8 cellular contexts compared by ENCODE assay signal in genomic region chr2:100416939-100417744, GRCh38. TPM values are rescaled to one million over a fixed set of nuclear protein-coding genes. Genes with fewer than 3 reads are reported as not detected.
DNase-seq lines count a peak whose midpoint lies in the region; ATAC-seq and TF ChIP-seq lines count a peak whose summit lies in the region.

A gene with protein sequence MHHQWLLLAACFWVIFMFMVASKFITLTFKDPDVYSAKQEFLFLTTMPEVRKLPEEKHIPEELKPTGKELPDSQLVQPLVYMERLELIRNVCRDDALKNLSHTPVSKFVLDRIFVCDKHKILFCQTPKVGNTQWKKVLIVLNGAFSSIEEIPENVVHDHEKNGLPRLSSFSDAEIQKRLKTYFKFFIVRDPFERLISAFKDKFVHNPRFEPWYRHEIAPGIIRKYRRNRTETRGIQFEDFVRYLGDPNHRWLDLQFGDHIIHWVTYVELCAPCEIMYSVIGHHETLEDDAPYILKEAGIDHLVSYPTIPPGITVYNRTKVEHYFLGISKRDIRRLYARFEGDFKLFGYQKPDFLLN (minus strand): TSS chr2:100417668. CDS start chr2:100406675, 10,993 bp downstream.

- peaks cover 18% of the 10 kb centered on the region for H3K4me1 Mint-ChIP-seq in T-helper 2 cell treated with Interferon-gamma antibody and Interleukin-4, amounts not matched to agents 5 μg/mL and 100 μg/mL, for 36 hours (ENCODE audit: low read depth)

- H3K27me3 Mint-ChIP-seq in T-helper 2 cell treated with Interferon-gamma antibody and Interleukin-4, amounts not matched to agents 5 μg/mL and 100 μg/mL, for 36 hours (ENCODE audit: low read depth) = peaks cover 11% of the 10 kb centered on the region

- H3K27me3 ChIP-seq in sigmoid colon = no peaks in the 10 kb centered on the region

- 0 to 1% methylated on average over 92 of the region's 92 CpGs for WGBS in sigmoid colon, 2 donors

- peak within 1 kb of the TSS; percentile 66 to 78 (median 75) for H3K4me3 ChIP-seq in sigmoid colon

- peaks cover 28% of the 10 kb centered on the region for H3K4me1 ChIP-seq in ES-I3 (ENCODE audit: insufficient read depth, low read length)
- H3K4me1 ChIP-seq in sigmoid colon = peaks cover 0 to 14% (median 10%) of the 10 kb centered on the region in 4 donors

- H3K36me3 Mint-ChIP-seq in T-helper 2 cell treated with Interferon-gamma antibody and Interleukin-4, amounts not matched to agents 5 μg/mL and 100 μg/mL, for 36 hours (ENCODE audit: low read depth) = peaks cover 2% of the 10 kb centered on the region

- peak within 1 kb of the TSS; percentile 76 for H3K9ac ChIP-seq in ES-I3 (ENCODE audit: low read depth, low read length)

- H3K4me3 Mint-ChIP-seq in T-helper 2 cell treated with Interferon-gamma antibody and Interleukin-4, amounts not matched to agents 5 μg/mL and 100 μg/mL, for 36 hours = peak within 1 kb of the TSS; percentile 91

- ATAC-seq in GM21786 (IDR thresholded peaks at IDR 0.05; ENCODE audit: unreplicated experiment) = peak; percentile 75

- intact Hi-C loops in sigmoid colon (cut with DNase I) = no loop called here

- DNase-seq in LHCN-M2 (ENCODE audit: low read depth) = peak; percentile 44
- peak; percentile 65 for DNase-seq in T-helper 2 cell treated with Interferon-gamma antibody and Interleukin-4, amounts not matched to agents 5 μg/mL and 100 μg/mL, for 36 hours (ENCODE audit: low spot score)
- DNase-seq in astrocyte of the hippocampus (ENCODE audit: low read depth, low spot score) = peak; percentile 84
- DNase-seq in hypothalamus (lab: John Stamatoyannopoulos, UW) = peak in 43 of 51 donors; percentile 23 to 85 (median 59)
- peak; percentile 72 for DNase-seq in sigmoid colon
- no peak for DNase-seq in GOT3 (lab: John Stamatoyannopoulos, UW)

- H3K9me3 Mint-ChIP-seq in T-helper 2 cell treated with Interferon-gamma antibody and Interleukin-4, amounts not matched to agents 5 μg/mL and 100 μg/mL, for 36 hours = no peaks in the 10 kb centered on the region

- no peaks in the 10 kb centered on the region for H3K9me3 ChIP-seq in ES-I3 (ENCODE audit: control insufficient read depth, insufficient read depth, low read length)
- H3K9me3 ChIP-seq in sigmoid colon = no peaks in the 10 kb centered on the region

- no peaks in the 10 kb centered on the region for H3K36me3 ChIP-seq in ES-I3 (ENCODE audit: insufficient read depth, low read length)
- H3K36me3 ChIP-seq in sigmoid colon = peaks cover 0 to 12% (median 1%) of the 10 kb centered on the region in 4 donors

- H3K27ac ChIP-seq in sigmoid colon = peak within 1 kb of the TSS; percentile 84 to 86 (median 85)

- no peak for TF ChIP-seq EP300 in sigmoid colon (IDR thresholded peaks at IDR 0.05)

- no peak for TF ChIP-seq POLR2A in sigmoid colon (IDR thresholded peaks at IDR 0.05)

- H3K27ac Mint-ChIP-seq in T-helper 2 cell treated with Interferon-gamma antibody and Interleukin-4, amounts not matched to agents 5 μg/mL and 100 μg/mL, for 36 hours = peak within 1 kb of the TSS; percentile 8

- no peak for TF ChIP-seq CTCF in sigmoid colon (IDR thresholded peaks at IDR 0.05)

RNA-seq across cellular contexts. Expression of the gene that starts here (rescaled TPM):
- total RNA-seq in LHCN-M2 (2014; rRNA removed) = 12.4 and 17.1 TPM in 2 replicates
- polyA plus RNA-seq in LHCN-M2 (2012) = 5.2 TPM
- 10 to 100 TPM in 2 of 4 donors, 1 to 10 TPM in 2; 6.8 to 15.1 (median 10.6) TPM for total RNA-seq in sigmoid colon
- polyA plus RNA-seq in sigmoid colon = 1 to 10 TPM in 1 of 3 donors, under 1 TPM in 2; 0.46 to 2.2 (median 0.60) TPM
